In the genomic region with DNA sequence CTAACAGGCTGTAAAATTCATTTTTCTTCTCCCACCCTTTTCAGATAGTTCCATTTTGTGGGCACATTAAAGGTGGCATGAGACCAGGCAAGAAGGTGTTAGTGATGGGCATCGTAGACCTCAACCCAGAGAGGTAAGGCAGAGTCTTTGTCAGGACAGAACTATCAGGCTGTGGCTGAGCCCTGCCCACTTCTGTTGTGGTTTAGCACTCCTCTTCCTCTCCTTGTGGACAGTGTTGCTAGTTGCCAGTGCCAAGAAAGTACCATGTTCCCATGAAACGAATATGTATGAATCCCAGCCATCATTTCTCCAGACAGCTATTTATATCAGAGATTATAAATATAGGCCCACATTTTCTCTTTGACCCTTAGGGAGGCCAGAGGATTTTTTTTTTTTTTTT, we compare ENCODE assay signal across 9 cellular contexts. TPM values are rescaled to one million over a fixed set of nuclear protein-coding genes. Genes with fewer than 3 reads are reported as not detected.
A peak's percentile ranks its signal among the peaks of the same experiment; 100 is the strongest.
DNase-seq lines count a peak whose midpoint lies in the region; ATAC-seq and TF ChIP-seq lines count a peak whose summit lies in the region.
"Had no signal": no experiment of that assay in that cellular context is flagged by ENCODE, and none has a peak within 500 bp of the region (broad histone marks: within the 10 kb centered on the region; RNA-seq: fewer than 3 reads in every experiment).

No MANE protein-coding gene starts in this region.

- intact Hi-C loops in HCT116 (cut with micrococcal nuclease) = no loop called here

- peak overlapping the region; percentile 74 for H3K4me3 Mint-ChIP-seq in activated naive CD8-positive, alpha-beta T cell treated with anti-CD3 and anti-CD28 coated beads, Interleukin-2, amount 10 ng/mL, durations not matched to agents 7 days and 5 days
- H3K4me3 Mint-ChIP-seq in memory B cell = peak overlapping the region; percentile 70

- H3K9me3 ChIP-seq in HCT116 (ENCODE audit: control insufficient read depth in 1 of 2, insufficient read depth in 1 of 2, low read depth in 1 of 2, low read length in 2 of 2) = no peaks in the 10 kb centered on the region

- H3K4me2 ChIP-seq in HCT116 (ENCODE audit: low read length) = peak overlapping the region; percentile 94

- TF ChIP-seq CTCF in HCT116 (IDR thresholded peaks at IDR 0.05 in 2 of 3, conservative IDR thresholded peaks at IDR 0.05 in 1 of 3; ENCODE audit: borderline replicate concordance in 1 of 3, insufficient read depth in 1 of 3, low read depth in 2 of 3, low read length in 2 of 3) = no peak

- H3K27me3 Mint-ChIP-seq in activated naive CD8-positive, alpha-beta T cell treated with anti-CD3 and anti-CD28 coated beads, Interleukin-2, amount 10 ng/mL, durations not matched to agents 7 days and 5 days = peaks cover 36% of the 10 kb centered on the region
- H3K27me3 Mint-ChIP-seq in memory B cell = no peaks in the 10 kb centered on the region

- no peaks in the 10 kb centered on the region for H3K9me3 Mint-ChIP-seq in activated naive CD8-positive, alpha-beta T cell treated with anti-CD3 and anti-CD28 coated beads, Interleukin-2, amount 10 ng/mL, durations not matched to agents 7 days and 5 days
- H3K9me3 Mint-ChIP-seq in memory B cell = no peaks in the 10 kb centered on the region

- H3K9ac ChIP-seq in HCT116 (ENCODE audit: low read length) = peak overlapping the region; percentile 77

- DNase-seq in A172 (ENCODE audit: low spot score) = peak; percentile 31
- no peak for DNase-seq in HCT116 (ENCODE audit: low read depth, low spot score)
- no peak for DNase-seq in activated naive CD8-positive, alpha-beta T cell treated with anti-CD3 and anti-CD28 coated beads, Interleukin-2, amount 10 ng/mL, durations not matched to agents 7 days and 5 days
- DNase-seq in memory B cell (ENCODE audit: low spot score in 2 of 2) = no peak
- no peak for DNase-seq in activated CD4-positive, alpha-beta T cell treated with anti-CD3 and anti-CD28 coated beads for 4 hours
- no peak for DNase-seq in NCI-H510A (lab: John Stamatoyannopoulos, UW)
- no peak for DNase-seq in HK-2 (ENCODE audit: unreplicated experiment)
- DNase-seq: stimulated activated CD4-positive, alpha-beta T cell treated with anti-CD3 and anti-CD28 coated beads, Interleukin-2, amount 100 ng/mL, for 24 hours had no signal

- no peak for TF ChIP-seq POLR2A in HCT116 (IDR thresholded peaks at IDR 0.05; ENCODE audit: borderline replicate concordance, extremely low read depth, insufficient read depth, insufficient read length)

- CTCF ChIA-PET in HCT116 (lab: Charles Lee) = no interaction called here

- no peaks in the 10 kb centered on the region; the same call in 1 of the 2 replicates for H3K79me2 ChIP-seq in HCT116 (ENCODE audit: insufficient read depth, low read length)

- BruUV-seq in HCT116 (replicated peaks; lab: Mats Ljungman, UMichigan) = no TSS peak

- no peak overlapping the region for H2AFZ ChIP-seq in HCT116 (ENCODE audit: low read depth, low read length, poor library complexity, severe bottlenecking)

- RAD21 ChIA-PET in HCT116 (lab: Charles Lee; ENCODE audit: low non-redundant PET in 1 of 2, low total read pairs in 2 of 2, uncharacterized antibody in 2 of 2, unreplicated experiment in 2 of 2) = no interaction called here

- no peaks in the 10 kb centered on the region for H3K36me3 Mint-ChIP-seq in activated naive CD8-positive, alpha-beta T cell treated with anti-CD3 and anti-CD28 coated beads, Interleukin-2, amount 10 ng/mL, durations not matched to agents 7 days and 5 days
- no peaks in the 10 kb centered on the region for H3K36me3 Mint-ChIP-seq in memory B cell

- no peak for TF ChIP-seq RAD21 in HCT116 (IDR thresholded peaks at IDR 0.05; ENCODE audit: low read depth)

- H3K36me3 ChIP-seq in HCT116 (ENCODE audit: control insufficient read depth in 1 of 2, insufficient read depth in 2 of 2, low read length in 2 of 2) = peaks cover 7 to 17% of the 10 kb centered on the region in 2 experiments; a peak in 3 of 4 replicates

- H3K4me3 ChIP-seq in HCT116 (replicated peaks in 1 of 2; ENCODE audit: low read depth in 1 of 2, low read length in 2 of 2) = peak overlapping the region; percentile 74 to 82

- no peak overlapping the region for H3K27ac Mint-ChIP-seq in activated naive CD8-positive, alpha-beta T cell treated with anti-CD3 and anti-CD28 coated beads, Interleukin-2, amount 10 ng/mL, durations not matched to agents 7 days and 5 days
- H3K27ac Mint-ChIP-seq in memory B cell = no peak overlapping the region

- H3K27ac ChIP-seq in HCT116 (ENCODE audit: low read depth, low read length) = no peak overlapping the region

- H3K4me1 Mint-ChIP-seq in activated naive CD8-positive, alpha-beta T cell treated with anti-CD3 and anti-CD28 coated beads, Interleukin-2, amount 10 ng/mL, durations not matched to agents 7 days and 5 days = peaks cover 7% of the 10 kb centered on the region
- peaks cover 4% of the 10 kb centered on the region for H3K4me1 Mint-ChIP-seq in memory B cell

- POLR2A ChIA-PET in HCT116 (lab: Charles Lee) = no interaction called here
- POLR2A ChIA-PET in activated naive CD8-positive, alpha-beta T cell treated with anti-CD3 and anti-CD28 coated beads, Interleukin-2, amount 10 ng/mL, durations not matched to agents 7 days and 5 days (lab: Charles Lee) = no interaction called here

- no peaks in the 10 kb centered on the region for H3K27me3 ChIP-seq in HCT116 (ENCODE audit: insufficient read depth, low read length)

- H3K4me1 ChIP-seq in HCT116 (ENCODE audit: control insufficient read depth in 1 of 2, insufficient read depth in 2 of 2, low read length in 2 of 2) = peaks cover 17 to 27% of the 10 kb centered on the region in 2 experiments

- ATAC-seq in HCT116 = no peak
- no peak for ATAC-seq in activated naive CD8-positive, alpha-beta T cell treated with anti-CD3 and anti-CD28 coated beads, Interleukin-2, amount 10 ng/mL, durations not matched to agents 7 days and 5 days (ENCODE audit: low read depth)
- no peak for ATAC-seq in memory B cell (ENCODE audit: low read depth)
- ATAC-seq in GM19351 (IDR thresholded peaks at IDR 0.05; ENCODE audit: unreplicated experiment) = no peak

- H4K20me1 ChIP-seq in HCT116 (ENCODE audit: insufficient read depth) = no peaks in the 10 kb centered on the region

- no peaks in the 10 kb centered on the region for H3K9me2 ChIP-seq in HCT116 (ENCODE audit: insufficient read depth)

TF ChIP-seq in HCT116, 20 proteins besides CTCF, POLR2A, EP300 and RAD21:
- no peak for TF ChIP-seq CBX3 (IDR thresholded peaks at IDR 0.05; ENCODE audit: low read depth)
- TF ChIP-seq, protein P1, sequence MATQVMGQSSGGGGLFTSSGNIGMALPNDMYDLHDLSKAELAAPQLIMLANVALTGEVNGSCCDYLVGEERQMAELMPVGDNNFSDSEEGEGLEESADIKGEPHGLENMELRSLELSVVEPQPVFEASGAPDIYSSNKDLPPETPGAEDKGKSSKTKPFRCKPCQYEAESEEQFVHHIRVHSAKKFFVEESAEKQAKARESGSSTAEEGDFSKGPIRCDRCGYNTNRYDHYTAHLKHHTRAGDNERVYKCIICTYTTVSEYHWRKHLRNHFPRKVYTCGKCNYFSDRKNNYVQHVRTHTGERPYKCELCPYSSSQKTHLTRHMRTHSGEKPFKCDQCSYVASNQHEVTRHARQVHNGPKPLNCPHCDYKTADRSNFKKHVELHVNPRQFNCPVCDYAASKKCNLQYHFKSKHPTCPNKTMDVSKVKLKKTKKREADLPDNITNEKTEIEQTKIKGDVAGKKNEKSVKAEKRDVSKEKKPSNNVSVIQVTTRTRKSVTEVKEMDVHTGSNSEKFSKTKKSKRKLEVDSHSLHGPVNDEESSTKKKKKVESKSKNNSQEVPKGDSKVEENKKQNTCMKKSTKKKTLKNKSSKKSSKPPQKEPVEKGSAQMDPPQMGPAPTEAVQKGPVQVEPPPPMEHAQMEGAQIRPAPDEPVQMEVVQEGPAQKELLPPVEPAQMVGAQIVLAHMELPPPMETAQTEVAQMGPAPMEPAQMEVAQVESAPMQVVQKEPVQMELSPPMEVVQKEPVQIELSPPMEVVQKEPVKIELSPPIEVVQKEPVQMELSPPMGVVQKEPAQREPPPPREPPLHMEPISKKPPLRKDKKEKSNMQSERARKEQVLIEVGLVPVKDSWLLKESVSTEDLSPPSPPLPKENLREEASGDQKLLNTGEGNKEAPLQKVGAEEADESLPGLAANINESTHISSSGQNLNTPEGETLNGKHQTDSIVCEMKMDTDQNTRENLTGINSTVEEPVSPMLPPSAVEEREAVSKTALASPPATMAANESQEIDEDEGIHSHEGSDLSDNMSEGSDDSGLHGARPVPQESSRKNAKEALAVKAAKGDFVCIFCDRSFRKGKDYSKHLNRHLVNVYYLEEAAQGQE (IDR thresholded peaks at IDR 0.05; ENCODE audit: low read depth) = no peak
- no peak for TF ChIP-seq EGR1 (IDR thresholded peaks at IDR 0.05; ENCODE audit: low read depth)
- TF ChIP-seq FOSL1 (IDR thresholded peaks at IDR 0.05; ENCODE audit: low read depth) = no peak
- no peak for TF ChIP-seq ELF1 (IDR thresholded peaks at IDR 0.05; ENCODE audit: borderline replicate concordance, low read depth)
- no peak for TF ChIP-seq CEBPB (IDR thresholded peaks at IDR 0.05; ENCODE audit: low read depth)
- no peak for TF ChIP-seq JUND (IDR thresholded peaks at IDR 0.05)
- no peak for TF ChIP-seq YY1 (IDR thresholded peaks at IDR 0.05; ENCODE audit: extremely low read depth, insufficient replicate concordance, low read depth, low read length)
- TF ChIP-seq, protein P2, sequence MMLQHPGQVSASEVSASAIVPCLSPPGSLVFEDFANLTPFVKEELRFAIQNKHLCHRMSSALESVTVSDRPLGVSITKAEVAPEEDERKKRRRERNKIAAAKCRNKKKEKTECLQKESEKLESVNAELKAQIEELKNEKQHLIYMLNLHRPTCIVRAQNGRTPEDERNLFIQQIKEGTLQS (IDR thresholded peaks at IDR 0.05) = no peak

RNA-seq across cellular contexts. Expression of a gene that starts 1.6 kb away (rescaled TPM):
- total RNA-seq in A172 (2014; rRNA removed; shearing (Covaris generic)) = 7.6 and 20.3 TPM in 2 replicates
- total RNA-seq in HCT116 (2021; ENCODE audit: unreplicated experiment) = 14.2 TPM
- polyA plus RNA-seq in HCT116 (2012) = 23.0 and 24.0 TPM in 2 replicates
- total RNA-seq in activated naive CD8-positive, alpha-beta T cell treated with anti-CD3 and anti-CD28 coated beads, Interleukin-2, amount 10 ng/mL, durations not matched to agents 7 days and 5 days = under 1 TPM; 0.19 to 0.43 TPM
